In the genomic region with DNA sequence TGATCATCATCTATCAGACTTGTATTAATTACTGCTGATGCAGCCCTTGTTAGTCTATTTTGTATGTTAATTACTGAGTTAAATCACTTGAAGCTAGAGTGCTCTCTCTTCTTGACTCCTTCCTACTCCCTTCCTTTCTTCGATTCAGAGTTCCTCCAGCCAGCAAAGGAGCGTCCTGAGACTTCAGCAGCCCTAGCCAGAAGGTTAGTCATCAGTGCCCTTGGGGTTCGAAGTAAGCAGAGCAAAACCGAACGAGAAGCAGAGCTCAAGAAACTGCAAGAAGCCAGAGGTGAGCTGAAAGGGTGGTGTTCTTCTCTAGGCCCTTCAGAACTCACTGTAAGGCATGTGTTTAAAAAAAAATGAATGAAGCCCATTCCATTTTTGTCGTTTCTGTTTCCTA, we compare ENCODE assay signal across 19 cellular contexts. TPM values are rescaled to one million over a fixed set of nuclear protein-coding genes. Genes with fewer than 3 reads are reported as not detected.
A peak's percentile ranks its signal among the peaks of the same experiment; 100 is the strongest.
DNase-seq lines count a peak whose midpoint lies in the region; ATAC-seq and TF ChIP-seq lines count a peak whose summit lies in the region.
"Had no signal": no experiment of that assay in that cellular context is flagged by ENCODE, and none has a peak within 500 bp of the region (broad histone marks: within the 10 kb centered on the region; RNA-seq: fewer than 3 reads in every experiment).

No MANE protein-coding gene starts in this region.

- H3K4me2 ChIP-seq in Karpas-422 (ENCODE audit: low read depth, low read length, poor library complexity, severe bottlenecking): no peak overlapping the region
- H3K4me2 ChIP-seq: A549 had no signal

- H3K4me3 ChIP-seq in Karpas-422 (ENCODE audit: low read length) (no peak overlapping the region), prostate gland (no peak overlapping the region)
- H3K4me3 ChIP-seq: A549, Peyer's patch had no signal

- peaks cover 8% of the 10 kb centered on the region; the same call in 1 of the 2 replicates for H3K79me2 ChIP-seq in Karpas-422 (ENCODE audit: low read length)

- TF ChIP-seq POLR2A in erythroblast (IDR thresholded peaks at IDR 0.05; ENCODE audit: low read length) (no peak), prostate gland (IDR thresholded peaks at IDR 0.05) (no peak)

- ATAC-seq in SK-N-SH treated with all-trans-retinoic acid at 6 μM for 48 hours (no peak), HG03378 (IDR thresholded peaks at IDR 0.05; ENCODE audit: unreplicated experiment) (no peak)
- ATAC-seq: A549 had no signal

- no peak overlapping the region for H2AFZ ChIP-seq in Karpas-422 (ENCODE audit: low read length)

- H3K36me3 ChIP-seq in Karpas-422 (ENCODE audit: insufficient read depth, low read length) (peaks cover 10% of the 10 kb centered on the region; the same call in 1 of the 2 replicates), prostate gland (no peaks in the 10 kb centered on the region)

- H3K9me3 ChIP-seq in Karpas-422 (ENCODE audit: low read length) (no peaks in the 10 kb centered on the region), prostate gland (no peaks in the 10 kb centered on the region)
- H3K9me3 ChIP-seq: A549, Peyer's patch had no signal

- H3K4me1 ChIP-seq in Karpas-422 (ENCODE audit: low read length) (no peaks in the 10 kb centered on the region), prostate gland (replicated peaks) (no peaks in the 10 kb centered on the region)
- H3K4me1 ChIP-seq: A549, Peyer's patch had no signal

- intact Hi-C loops in prostate gland (cut with DNase I): no loop called here

- H3K27me3 ChIP-seq in Karpas-422 (ENCODE audit: low read length) (no peaks in the 10 kb centered on the region), prostate gland (replicated peaks; ENCODE audit: insufficient read depth) (no peaks in the 10 kb centered on the region)
- H3K27me3 ChIP-seq: Peyer's patch had no signal

- 65% methylated on average over 6 of the region's 6 CpGs for WGBS in prostate gland

- peak; percentile 37 for DNase-seq in AG20443 (ENCODE audit: low spot score)
- DNase-seq in OCI-M1 (lab: John Stamatoyannopoulos, UW): peak; percentile 20
- peak; percentile 35 to 61 for DNase-seq in erythroblast (lab: John Stamatoyannopoulos, UW)
- DNase-seq in iris pigment epithelial cell (ENCODE audit: low read depth): peak; percentile 51
- DNase-seq in Karpas-422: no peak
- no peak for DNase-seq in prostate gland (ENCODE audit: low spot score)
- DNase-seq: C1 segment of cervical spinal cord, DND-41, GF-D8, KG1, NCI-H146, NCI-H2081 treated with DMSO at 0.1 percent for 48 hours, NCI-H2227 treated with DMSO at 0.1 percent for 48 hours, NCI-H524 treated with DMSO at 0.1 percent for 48 hours, Peyer's patch, SHP77 treated with DMSO at 0.1 percent for 48 hours had no signal

- H3K27ac ChIP-seq in Karpas-422 (ENCODE audit: low read length): no peak overlapping the region
- H3K27ac ChIP-seq in prostate gland: no peak overlapping the region
- H3K27ac ChIP-seq: A549, Peyer's patch had no signal

- H3K9me2 ChIP-seq in Karpas-422 (replicated peaks; ENCODE audit: insufficient read depth, low read length): no peaks in the 10 kb centered on the region

- no peaks in the 10 kb centered on the region for H4K20me1 ChIP-seq in Karpas-422 (ENCODE audit: insufficient read depth, low read depth, low read length)

- no peak for TF ChIP-seq CTCF in prostate gland (IDR thresholded peaks at IDR 0.05)

- no peak overlapping the region for H3K9ac ChIP-seq in Karpas-422 (ENCODE audit: low read length)

TF ChIP-seq in SK-N-SH treated with all-trans-retinoic acid at 6 μM for 48 hours, 23 proteins besides CTCF, POLR2A, EP300 and RAD21:
- TF ChIP-seq, protein P1, sequence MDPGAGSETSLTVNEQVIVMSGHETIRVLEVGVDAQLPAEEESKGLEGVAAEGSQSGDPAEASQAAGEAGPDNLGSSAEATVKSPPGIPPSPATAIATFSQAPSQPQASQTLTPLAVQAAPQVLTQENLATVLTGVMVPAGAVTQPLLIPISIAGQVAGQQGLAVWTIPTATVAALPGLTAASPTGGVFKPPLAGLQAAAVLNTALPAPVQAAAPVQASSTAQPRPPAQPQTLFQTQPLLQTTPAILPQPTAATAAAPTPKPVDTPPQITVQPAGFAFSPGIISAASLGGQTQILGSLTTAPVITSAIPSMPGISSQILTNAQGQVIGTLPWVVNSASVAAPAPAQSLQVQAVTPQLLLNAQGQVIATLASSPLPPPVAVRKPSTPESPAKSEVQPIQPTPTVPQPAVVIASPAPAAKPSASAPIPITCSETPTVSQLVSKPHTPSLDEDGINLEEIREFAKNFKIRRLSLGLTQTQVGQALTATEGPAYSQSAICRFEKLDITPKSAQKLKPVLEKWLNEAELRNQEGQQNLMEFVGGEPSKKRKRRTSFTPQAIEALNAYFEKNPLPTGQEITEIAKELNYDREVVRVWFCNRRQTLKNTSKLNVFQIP (CRISPR knock-in tag; IDR thresholded peaks at IDR 0.05; ENCODE audit: borderline replicate concordance, low read depth): no peak
- no peak for TF ChIP-seq ARNTL (CRISPR knock-in tag; IDR thresholded peaks at IDR 0.05; ENCODE audit: borderline replicate concordance, low read depth)
- TF ChIP-seq, protein P2, sequence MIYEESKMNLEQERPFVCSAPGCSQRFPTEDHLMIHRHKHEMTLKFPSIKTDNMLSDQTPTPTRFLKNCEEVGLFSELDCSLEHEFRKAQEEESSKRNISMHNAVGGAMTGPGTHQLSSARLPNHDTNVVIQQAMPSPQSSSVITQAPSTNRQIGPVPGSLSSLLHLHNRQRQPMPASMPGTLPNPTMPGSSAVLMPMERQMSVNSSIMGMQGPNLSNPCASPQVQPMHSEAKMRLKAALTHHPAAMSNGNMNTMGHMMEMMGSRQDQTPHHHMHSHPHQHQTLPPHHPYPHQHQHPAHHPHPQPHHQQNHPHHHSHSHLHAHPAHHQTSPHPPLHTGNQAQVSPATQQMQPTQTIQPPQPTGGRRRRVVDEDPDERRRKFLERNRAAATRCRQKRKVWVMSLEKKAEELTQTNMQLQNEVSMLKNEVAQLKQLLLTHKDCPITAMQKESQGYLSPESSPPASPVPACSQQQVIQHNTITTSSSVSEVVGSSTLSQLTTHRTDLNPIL (CRISPR knock-in tag; IDR thresholded peaks at IDR 0.05; ENCODE audit: low read depth): no peak
- TF ChIP-seq, protein P3, sequence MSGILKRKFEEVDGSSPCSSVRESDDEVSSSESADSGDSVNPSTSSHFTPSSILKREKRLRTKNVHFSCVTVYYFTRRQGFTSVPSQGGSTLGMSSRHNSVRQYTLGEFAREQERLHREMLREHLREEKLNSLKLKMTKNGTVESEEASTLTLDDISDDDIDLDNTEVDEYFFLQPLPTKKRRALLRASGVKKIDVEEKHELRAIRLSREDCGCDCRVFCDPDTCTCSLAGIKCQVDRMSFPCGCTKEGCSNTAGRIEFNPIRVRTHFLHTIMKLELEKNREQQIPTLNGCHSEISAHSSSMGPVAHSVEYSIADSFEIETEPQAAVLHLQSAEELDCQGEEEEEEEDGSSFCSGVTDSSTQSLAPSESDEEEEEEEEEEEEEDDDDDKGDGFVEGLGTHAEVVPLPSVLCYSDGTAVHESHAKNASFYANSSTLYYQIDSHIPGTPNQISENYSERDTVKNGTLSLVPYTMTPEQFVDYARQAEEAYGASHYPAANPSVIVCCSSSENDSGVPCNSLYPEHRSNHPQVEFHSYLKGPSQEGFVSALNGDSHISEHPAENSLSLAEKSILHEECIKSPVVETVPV (CRISPR knock-in tag; IDR thresholded peaks at IDR 0.05): no peak
- TF ChIP-seq ZNF70 (CRISPR knock-in tag; IDR thresholded peaks at IDR 0.05): no peak
- TF ChIP-seq ZFP30 (CRISPR knock-in tag; IDR thresholded peaks at IDR 0.05): no peak
- no peak for TF ChIP-seq SNAI2 (CRISPR knock-in tag; IDR thresholded peaks at IDR 0.05)
- TF ChIP-seq ZNF565 (CRISPR knock-in tag; conservative IDR thresholded peaks at IDR 0.05; ENCODE audit: low read depth): no peak
- TF ChIP-seq TOX (CRISPR knock-in tag; IDR thresholded peaks at IDR 0.05; ENCODE audit: borderline replicate concordance): no peak
- no peak for TF ChIP-seq ZNF8 (CRISPR knock-in tag; IDR thresholded peaks at IDR 0.05)
- TF ChIP-seq ZC3H10 (CRISPR knock-in tag; IDR thresholded peaks at IDR 0.05): no peak
- no peak for TF ChIP-seq GLIS3 (CRISPR knock-in tag; IDR thresholded peaks at IDR 0.05)

RNA-seq across cellular contexts. Expression of a gene that starts 32.1 kb away (rescaled TPM):
- not detected in 2 replicates for total RNA-seq in Karpas-422 (2014; rRNA removed; shearing (Covaris generic); ENCODE audit: low replicate concordance)
- 10 to 100 TPM in 1 of 2 donors, 1 to 10 TPM in 1; 7.4 to 26.8 TPM for total RNA-seq in prostate gland

Comparison
In these comparisons a context has a peak if more than half of its experiments do, and no peak if none do; other contexts are left out.
1. DNase-seq: peak in AG20443 (single experiment), OCI-M1 (single experiment), erythroblast (2 of 2) and iris pigment epithelial cell (single experiment); none in Karpas-422 (single experiment) and prostate gland (single experiment).